In genomic region chr5:180607861-180608571, GRCh38 we compare ENCODE assay signal across 20 cellular contexts. TPM values are rescaled to one million over a fixed set of nuclear protein-coding genes. Genes with fewer than 3 reads are reported as not detected.
DNase-seq lines count a peak whose midpoint lies in the region; ATAC-seq, FAIRE-seq and TF ChIP-seq lines count a peak whose summit lies in the region.
"Had no signal": no experiment of that assay in that cellular context is flagged by ENCODE, and none has a peak within 500 bp of the region (broad histone marks: within the 10 kb centered on the region; RNA-seq: fewer than 3 reads in every experiment).

No MANE protein-coding gene starts in this region.

- H3K4me3 ChIP-seq in cardiac muscle cell (no peak overlapping the region), right atrium auricular region (no peak overlapping the region), K562 (no peak overlapping the region), mesenchymal stem cell (ENCODE audit: insufficient read depth in 1 of 2, low read depth in 1 of 2, low read length in 2 of 2) (no peak overlapping the region), thyroid gland (replicated peaks in 1 of 3) (no peak overlapping the region), vagina (no peak overlapping the region)
- H3K4me3 ChIP-seq: PC-9 had no signal

- no peaks in the 10 kb centered on the region for H3K79me1 ChIP-seq in mesenchymal stem cell (replicated peaks; ENCODE audit: low read length, poor library complexity, severe bottlenecking)

- TF ChIP-seq EP300 in K562 (IDR thresholded peaks at IDR 0.05; ENCODE audit: low read length) = no peak

- DNase-seq in cardiac muscle cell (ENCODE audit: low read depth in 1 of 2, low spot score in 1 of 2) (peak in 1 of 2 donors; percentile 55), right atrium auricular region (ENCODE audit: low spot score) (no peak), K562 (ENCODE audit: extremely low read depth in 1 of 4, low spot score in 3 of 4) (peak in 1 of 4 experiments; percentile 63), mesenchymal stem cell (no peak), thyroid gland (peak; percentile 88 to 91), NCI-H1930 (lab: John Stamatoyannopoulos, UW) (no peak), vagina (ENCODE audit: extremely low spot score in 2 of 2) (no peak)
- DNase-seq: ACHN; CD4-positive, alpha-beta T cell; dermis blood vessel endothelial cell; HCEC 1CT; NCI-H774; stimulated activated naive CD8-positive, alpha-beta T cell treated with anti-CD3 and anti-CD28 coated beads, Interleukin-15, Interleukin-2, amounts not matched to agents 100 U/mL and 50 U/mL, for 24 hours; trophoblast cell had no signal

- FAIRE-seq in K562 (lab: Jason Lieb, UNC) = peak; percentile 69

- no peak overlapping the region for H2BK12ac ChIP-seq in mesenchymal stem cell (ENCODE audit: low read length in 2 of 2)

- H3K14ac ChIP-seq in mesenchymal stem cell (ENCODE audit: low read length in 2 of 2) = no peak overlapping the region

- H3K18ac ChIP-seq in mesenchymal stem cell (ENCODE audit: low read depth in 1 of 2, low read length in 2 of 2) = no peak overlapping the region

- H3K9ac ChIP-seq in K562 (ENCODE audit: insufficient read depth in 1 of 2, low read depth in 2 of 2, low read length in 2 of 2) (no peak overlapping the region), mesenchymal stem cell (ENCODE audit: low read length) (no peak overlapping the region)

- no TSS peak for BruUV-seq in K562 (replicated peaks; lab: Mats Ljungman, UMichigan)

- H3K4me2 ChIP-seq in K562 (ENCODE audit: insufficient read depth, low read length) = peak overlapping the region; percentile 46
- no peak overlapping the region for H3K4me2 ChIP-seq in mesenchymal stem cell (ENCODE audit: low read length, poor library complexity, severe bottlenecking)
- H3K4me2 ChIP-seq: PC-9 had no signal

- H2AK5ac ChIP-seq in mesenchymal stem cell (ENCODE audit: low read length, severe bottlenecking) = no peak overlapping the region

- no peak for TF ChIP-seq RAD21 in K562 (CRISPR knock-in tag; conservative IDR thresholded peaks at IDR 0.05 in 1 of 2, IDR thresholded peaks at IDR 0.05 in 1 of 2)

- H2BK120ac ChIP-seq in mesenchymal stem cell (ENCODE audit: low read depth, low read length) = no peak overlapping the region

- no peak for TF ChIP-seq CTCF in cardiac muscle cell (IDR thresholded peaks at IDR 0.05; ENCODE audit: low read depth, low read length)
- no peak for TF ChIP-seq CTCF in right atrium auricular region (IDR thresholded peaks at IDR 0.05)
- TF ChIP-seq CTCF in K562 (IDR thresholded peaks at IDR 0.05 in 2 of 3, conservative IDR thresholded peaks at IDR 0.05 in 1 of 3; ENCODE audit: insufficient read depth in 2 of 3, low read depth in 1 of 3, low read length in 3 of 3) = no peak
- TF ChIP-seq CTCF in thyroid gland (IDR thresholded peaks at IDR 0.05) = no peak
- TF ChIP-seq CTCF in vagina (IDR thresholded peaks at IDR 0.05) = no peak

- H4K8ac ChIP-seq in mesenchymal stem cell (ENCODE audit: low read length) = no peak overlapping the region

- H2BK5ac ChIP-seq in mesenchymal stem cell (ENCODE audit: low read depth, low read length, poor library complexity, severe bottlenecking) = no peak overlapping the region

- no peaks in the 10 kb centered on the region for H3K27me3 ChIP-seq in cardiac muscle cell
- no peaks in the 10 kb centered on the region for H3K27me3 ChIP-seq in right atrium auricular region
- peaks cover 7 to 15% of the 10 kb centered on the region in 2 experiments; a peak in 4 of 5 replicates for H3K27me3 ChIP-seq in K562 (ENCODE audit: control insufficient read depth in 2 of 2, insufficient read depth in 2 of 2, low read length in 2 of 2)
- H3K27me3 ChIP-seq in mesenchymal stem cell (ENCODE audit: control insufficient read depth in 1 of 2, insufficient read depth in 1 of 2, low read length in 2 of 2) = peaks cover 3 to 38% of the 10 kb centered on the region in 2 experiments
- H3K27me3 ChIP-seq in thyroid gland = no peaks in the 10 kb centered on the region
- H3K27me3 ChIP-seq in vagina = no peaks in the 10 kb centered on the region

- in situ Hi-C loops in K562 (cut with MboI) = no loop called here

- no peak overlapping the region for H4K91ac ChIP-seq in mesenchymal stem cell (ENCODE audit: low read length)

- ATAC-seq in K562 (no peak), GM18907 (IDR thresholded peaks at IDR 0.05; ENCODE audit: unreplicated experiment) (no peak)
- ATAC-seq: stimulated activated naive CD8-positive, alpha-beta T cell treated with anti-CD3 and anti-CD28 coated beads, Interleukin-15, Interleukin-2, amounts not matched to agents 100 U/mL and 50 U/mL, for 24 hours had no signal

- no peaks in the 10 kb centered on the region for H3K9me3 ChIP-seq in cardiac muscle cell (ENCODE audit: low read depth)
- H3K9me3 ChIP-seq in right atrium auricular region = no peaks in the 10 kb centered on the region
- H3K9me3 ChIP-seq in K562 (replicated peaks; ENCODE audit: control insufficient read depth, insufficient read depth, low read depth, low read length) = no peaks in the 10 kb centered on the region
- no peaks in the 10 kb centered on the region for H3K9me3 ChIP-seq in mesenchymal stem cell (ENCODE audit: control insufficient read depth, low read length)
- H3K9me3 ChIP-seq in thyroid gland = no peaks in the 10 kb centered on the region
- no peaks in the 10 kb centered on the region for H3K9me3 ChIP-seq in vagina

- TF ChIP-seq POLR2A in K562 (conservative IDR thresholded peaks at IDR 0.05) (no peak), thyroid gland (IDR thresholded peaks at IDR 0.05) (no peak), vagina (IDR thresholded peaks at IDR 0.05) (no peak)

- H3K23ac ChIP-seq in mesenchymal stem cell (ENCODE audit: low read length in 2 of 2) = no peak overlapping the region

- H3K36me3 ChIP-seq in cardiac muscle cell (no peaks in the 10 kb centered on the region), right atrium auricular region (no peaks in the 10 kb centered on the region), K562 (ENCODE audit: control insufficient read depth, insufficient read depth, low read length) (no peaks in the 10 kb centered on the region), mesenchymal stem cell (ENCODE audit: control insufficient read depth in 1 of 2, insufficient read depth in 2 of 2, low read depth in 1 of 2, low read length in 2 of 2) (no peaks in the 10 kb centered on the region), thyroid gland (no peaks in the 10 kb centered on the region), vagina (no peaks in the 10 kb centered on the region)

- H3K4ac ChIP-seq in mesenchymal stem cell (ENCODE audit: low read depth in 1 of 2, low read length in 2 of 2) = no peak overlapping the region

- WGBS in K562 (ENCODE audit: insufficient coverage, low coverage, missing lambda C conversion rate) = 14% methylated on average over 17 of the region's 18 CpGs
- WGBS in mesenchymal stem cell = 65% methylated on average over 16 of the region's 18 CpGs
- 27 to 37% methylated on average over 18 of the region's 18 CpGs for WGBS in thyroid gland, 2 donors

- H4K20me1 ChIP-seq in K562 (replicated peaks; ENCODE audit: control insufficient read depth, insufficient read depth, low read length) = 0 out of 2 replicates have a peak, but pooled peaks cover 6% of the 10 kb centered on the region

- peak overlapping the region; percentile 83 for H2AFZ ChIP-seq in K562 (ENCODE audit: low read depth, low read length)
- H2AFZ ChIP-seq in mesenchymal stem cell (ENCODE audit: low read depth, low read length) = no peak overlapping the region
- H2AFZ ChIP-seq: PC-9 had no signal

- POLR2A ChIA-PET in K562 (lab: Yijun Ruan, JAX) = no interaction called here

- intact Hi-C loops in K562 (cut with micrococcal nuclease) = loop anchor here (2.0 to 10.0 kb wide), 5 partner anchors 53 to 403 kb away; partner anchors contain the start of genes CNOT6, MAPK9 and RASGEF1C
- intact Hi-C loops in thyroid gland (cut with DNase I) = no loop called here
- intact Hi-C loops in vagina (cut with DNase I) = no loop called here

- peaks cover 12% of the 10 kb centered on the region for H3K4me1 ChIP-seq in cardiac muscle cell (ENCODE audit: low read depth)
- no peaks in the 10 kb centered on the region for H3K4me1 ChIP-seq in right atrium auricular region
- H3K4me1 ChIP-seq in K562 (replicated peaks in 1 of 2; ENCODE audit: control insufficient read depth in 2 of 2, insufficient read depth in 2 of 2, low read length in 2 of 2) = peaks cover 10 to 50% of the 10 kb centered on the region in 2 experiments; a peak in 4 of 5 replicates
- H3K4me1 ChIP-seq in mesenchymal stem cell (ENCODE audit: control insufficient read depth, insufficient read depth, low read depth, low read length) = peaks cover 3% of the 10 kb centered on the region
- peaks cover 2 to 19% of the 10 kb centered on the region in 2 donors for H3K4me1 ChIP-seq in thyroid gland
- no peaks in the 10 kb centered on the region for H3K4me1 ChIP-seq in vagina

- H2BK15ac ChIP-seq in mesenchymal stem cell (ENCODE audit: low read depth, poor library complexity, severe bottlenecking) = peak overlapping the region; percentile 40

- CTCF ChIA-PET in K562 (lab: Yijun Ruan, JAX; ENCODE audit: low intra/inter-chr PET ratio) = no interaction called here

- no peaks in the 10 kb centered on the region for H3K9me1 ChIP-seq in K562 (ENCODE audit: control insufficient read depth, insufficient read depth, low read length)

- H3K27ac ChIP-seq in cardiac muscle cell (peak overlapping the region; percentile 83), right atrium auricular region (no peak overlapping the region), K562 (ENCODE audit: extremely low read depth, low read depth, low read length) (no peak overlapping the region), mesenchymal stem cell (ENCODE audit: low read length, poor library complexity, severe bottlenecking) (no peak overlapping the region), thyroid gland (no peak overlapping the region), vagina (no peak overlapping the region)
- H3K27ac ChIP-seq: PC-9 had no signal

- H3K79me2 ChIP-seq in K562 (ENCODE audit: control insufficient read depth, insufficient read depth, low read length) = no peaks in the 10 kb centered on the region

RNA-seq across cellular contexts. Expression of gene SCGB3A1, which starts 16.7 kb away (rescaled TPM):
- not detected in 2 replicates for total RNA-seq in cardiac muscle cell
- polyA plus RNA-seq in cardiac muscle cell = 0.56 TPM in 1 of 2 replicates, not detected in the other
- total RNA-seq in right atrium auricular region = not detected
- not detected in 2 replicates for total RNA-seq in K562 (2011; cell fraction: chromatin; rRNA removed; ENCODE audit: low replicate concordance)
- not detected in 2 replicates for total RNA-seq in K562 (2011; cell fraction: nucleolus; rRNA removed)
- total RNA-seq in K562 (2011; cell fraction: nucleoplasm; rRNA removed) = not detected in 2 replicates
- total RNA-seq in K562 (2014; rRNA removed) = not detected in 2 replicates
- not detected in 2 replicates for total RNA-seq in K562 (2014; rRNA removed; fragmentation: Illumina TruSeq; extraction: Trizol)
- total RNA-seq in K562 (2015; rRNA removed; fragmentation: Illumina TruSeq; extraction: Trizol) = not detected in 2 replicates
- total RNA-seq in K562 (2021) = 0.33 TPM in 1 of 2 replicates, not detected in the other
- polyA plus RNA-seq in K562 (2011; rRNA removed) = not detected in 2 replicates
- polyA plus RNA-seq in K562 (2011; cell fraction: cytosol; rRNA removed) = not detected in 2 replicates
- not detected in 2 replicates for polyA plus RNA-seq in K562 (2011; cell fraction: nucleus; rRNA removed)
- not detected in 2 replicates for polyA plus RNA-seq in K562 (2012)
- polyA plus RNA-seq in K562 (2014; fragmentation: Illumina TruSeq; extraction: Trizol) = not detected in 2 replicates
- polyA plus RNA-seq in K562 (2014; fragmentation: Nextera tagmentation; extraction: Ambion mirVana) = not detected
- polyA plus RNA-seq in K562 (2014; rRNA removed) = not detected in 2 replicates
- polyA minus RNA-seq in K562 (2011; rRNA and poly(A)+ RNA removed) = not detected in 2 replicates
- not detected in 2 replicates for polyA minus RNA-seq in K562 (2011; cell fraction: cytosol; rRNA and poly(A)+ RNA removed)
- not detected in 2 replicates for polyA minus RNA-seq in K562 (2011; cell fraction: nucleus; rRNA and poly(A)+ RNA removed)
- polyA plus RNA-seq in mesenchymal stem cell (2013, experiment 1 of 2) = not detected
- polyA plus RNA-seq in mesenchymal stem cell (2013, experiment 2 of 2) = not detected
- total RNA-seq in thyroid gland = 1 to 10 TPM in 3 of 4 donors, not detected in 1; 1.0 to 8.1 (median 3.5) TPM
- total RNA-seq in vagina = not detected
- total RNA-seq: activated T-helper 1 cell treated with anti-CD3 and anti-CD28 coated beads, Interleukin-12 subunit alpha, Interleukin-12 subunit beta, Interleukin-2, Interleukin-4 antibody, amounts not matched to agents 30 ng/mL and 10 ng/mL and 1 ng/mL, durations not matched to agents 14 hours and 24 hours and 36 hours; CD4-positive, alpha-beta T cell; Daoy; epithelial cell of proximal tubule; PC-9; T-helper 2 cell treated with Interferon-gamma antibody and Interleukin-4, amounts not matched to agents 100 ng/mL and 5 ng/mL, for 36 hours had no signal

RNA-seq across cellular contexts. Expression of gene FLT4, which starts 41.4 kb away (rescaled TPM):
- total RNA-seq in cardiac muscle cell (5.3 and 9.0 TPM in 2 replicates), right atrium auricular region (1 to 10 TPM; 2.0 to 4.2 TPM), K562 (2014; rRNA removed) (0.14 and 0.24 TPM in 2 replicates), K562 (2014; rRNA removed; fragmentation: Illumina TruSeq; extraction: Trizol) (not detected in 2 replicates), K562 (2015; rRNA removed; fragmentation: Illumina TruSeq; extraction: Trizol) (0.07 TPM in 1 of 2 replicates, not detected in the other), K562 (2021) (0.24 and 0.47 TPM in 2 replicates), thyroid gland (10 to 100 TPM; 52.8 to 90.9 (median 66.8) TPM), vagina (20.9 TPM)
- polyA plus RNA-seq in cardiac muscle cell (3.5 and 3.9 TPM in 2 replicates), K562 (2011; rRNA removed) (0.26 and 0.42 TPM in 2 replicates), K562 (2014; fragmentation: Illumina TruSeq; extraction: Trizol) (0.18 and 0.21 TPM in 2 replicates), K562 (2014; fragmentation: Nextera tagmentation; extraction: Ambion mirVana) (under 1 TPM in 1 of 2 experiments, not detected in 1; 0.01 TPM), K562 (2014; rRNA removed) (0.05 and 0.12 TPM in 2 replicates)
- total RNA-seq in K562 (2011; cell fraction: chromatin; rRNA removed; ENCODE audit: low replicate concordance) = 2.0 and 6.0 TPM in 2 replicates
- total RNA-seq in K562 (2011; cell fraction: nucleolus; rRNA removed) = 1.7 and 3.3 TPM in 2 replicates
- total RNA-seq in K562 (2011; cell fraction: nucleoplasm; rRNA removed) = 1.1 and 2.1 TPM in 2 replicates
- polyA plus RNA-seq in K562 (2011; cell fraction: cytosol; rRNA removed) = 0.27 and 0.48 TPM in 2 replicates
- 1.2 and 1.6 TPM in 2 replicates for polyA plus RNA-seq in K562 (2011; cell fraction: nucleus; rRNA removed)
- 0.10 and 0.40 TPM in 2 replicates for polyA plus RNA-seq in K562 (2012)
- polyA minus RNA-seq in K562 (2011; rRNA and poly(A)+ RNA removed) = 0.18 and 0.21 TPM in 2 replicates
- polyA minus RNA-seq in K562 (2011; cell fraction: cytosol; rRNA and poly(A)+ RNA removed) = 0.48 TPM in 1 of 2 replicates, not detected in the other
- polyA minus RNA-seq in K562 (2011; cell fraction: nucleus; rRNA and poly(A)+ RNA removed) = 0.56 and 1.2 TPM in 2 replicates
- polyA plus RNA-seq in mesenchymal stem cell (2013, experiment 1 of 2) = not detected
- 0.01 TPM for polyA plus RNA-seq in mesenchymal stem cell (2013, experiment 2 of 2)
- total RNA-seq: PC-9 had no signal

Comparison
In these comparisons a context has a peak if more than half of its experiments do, and no peak if none do; other contexts are left out.
1. DNase-seq: peak in thyroid gland (2 of 2); none in right atrium auricular region (single experiment), mesenchymal stem cell (single experiment), NCI-H1930 (0 of 2) and vagina (0 of 2).